Comparison of ENCODE assay signal across 24 cellular contexts in genomic region chr11:35463211-35463810, GRCh38. TPM values are rescaled to one million over a fixed set of nuclear protein-coding genes. Genes with fewer than 3 reads are reported as not detected.
"Had no signal": no experiment of that assay in that cellular context is flagged by ENCODE, and none has a peak within 500 bp of the region (broad histone marks: within the 10 kb centered on the region; RNA-seq: fewer than 3 reads in every experiment).

No MANE protein-coding gene starts in this region.

- H3K36me3 ChIP-seq: left lung, neutrophil, right atrium auricular region, tibial nerve had no signal

- H3K36me3 Mint-ChIP-seq: naive B cell had no signal

- H3K4me1 ChIP-seq: left lung, right atrium auricular region, tibial nerve had no signal

- H3K27ac Mint-ChIP-seq: activated CD4-positive, alpha-beta T cell treated with anti-CD3 and anti-CD28 coated beads, Interleukin-2, amount 10 ng/mL, durations not matched to agents 24 days and 14 days; activated CD8-positive, alpha-beta T cell treated with anti-CD3 and anti-CD28 coated beads, Interleukin-2, amount 10 ng/mL, durations not matched to agents 7 days and 5 days; activated naive CD4-positive, alpha-beta T cell treated with anti-CD3 and anti-CD28 coated beads for 36 hours; activated T-cell treated with anti-CD3 and anti-CD28 coated beads, Interleukin-2, amount 50 U/mL, for 24 hours; activated T-helper 2 cell treated with anti-CD3 and anti-CD28 coated beads, Interferon-gamma antibody, Interleukin-2, Interleukin-4, amounts not matched to agents 10 μg/mL and 5 μg/mL and 100 μg/mL, durations not matched to agents 14 hours and 24 hours and 36 hours; effector memory CD8-positive, alpha-beta T cell; naive B cell had no signal

- H3K27me3 ChIP-seq: left lung, right atrium auricular region, tibial nerve had no signal

- ATAC-seq: activated CD8-positive, alpha-beta T cell treated with anti-CD3 and anti-CD28 coated beads, Interleukin-2, amount 10 ng/mL, durations not matched to agents 7 days and 5 days; effector memory CD8-positive, alpha-beta T cell; left lung; SK-N-SH treated with all-trans-retinoic acid at 6 μM for 48 hours had no signal

- H3K4me3 Mint-ChIP-seq: activated CD4-positive, alpha-beta T cell treated with anti-CD3 and anti-CD28 coated beads, Interleukin-2, amount 10 ng/mL, durations not matched to agents 24 days and 14 days; activated CD8-positive, alpha-beta T cell treated with anti-CD3 and anti-CD28 coated beads, Interleukin-2, amount 10 ng/mL, durations not matched to agents 7 days and 5 days; activated naive CD4-positive, alpha-beta T cell treated with anti-CD3 and anti-CD28 coated beads for 36 hours; activated T-cell treated with anti-CD3 and anti-CD28 coated beads, Interleukin-2, amount 50 U/mL, for 24 hours; effector memory CD8-positive, alpha-beta T cell; naive B cell had no signal

- H3K27ac ChIP-seq: epithelial cell of prostate, left lung, neutrophil, right atrium auricular region, tibial nerve had no signal

- H3K4me3 ChIP-seq: left lung, right atrium auricular region, tibial nerve had no signal

- H3K4me1 Mint-ChIP-seq: activated CD4-positive, alpha-beta T cell treated with anti-CD3 and anti-CD28 coated beads, Interleukin-2, amount 10 ng/mL, durations not matched to agents 24 days and 14 days; naive B cell had no signal

- H3K9me3 ChIP-seq: left lung, neutrophil, right atrium auricular region, tibial nerve had no signal

- FAIRE-seq: urothelium cell line had no signal

- DNase-seq: activated CD4-positive, alpha-beta T cell treated with anti-CD3 and anti-CD28 coated beads, Interleukin-2, amount 10 ng/mL, durations not matched to agents 24 days and 14 days; activated CD4-positive, CD25-positive, alpha-beta regulatory T cell; activated CD8-positive, alpha-beta T cell treated with anti-CD3 and anti-CD28 coated beads, Interleukin-2, amount 10 ng/mL, durations not matched to agents 7 days and 5 days; activated naive CD4-positive, alpha-beta T cell treated with anti-CD3 and anti-CD28 coated beads for 36 hours; activated T-cell treated with anti-CD3 and anti-CD28 coated beads, Interleukin-2, amount 50 U/mL, for 24 hours; aorta; dermis blood vessel endothelial cell; effector memory CD8-positive, alpha-beta T cell; foreskin melanocyte; left lung; naive B cell; stimulated activated CD4-positive, alpha-beta T cell treated with anti-CD3 and anti-CD28 coated beads, Interleukin-2, amount 100 ng/mL, for 24 hours; stimulated activated naive CD4-positive, alpha-beta T cell treated with Interleukin-2 at 50 U/mL for 16 hours; T-helper 1 cell; T-helper 9 cell had no signal

- H3K9me3 Mint-ChIP-seq: activated CD4-positive, alpha-beta T cell treated with anti-CD3 and anti-CD28 coated beads, Interleukin-2, amount 10 ng/mL, durations not matched to agents 24 days and 14 days; activated naive CD4-positive, alpha-beta T cell treated with anti-CD3 and anti-CD28 coated beads for 36 hours; activated T-cell treated with anti-CD3 and anti-CD28 coated beads, Interleukin-2, amount 50 U/mL, for 24 hours; activated T-helper 2 cell treated with anti-CD3 and anti-CD28 coated beads, Interferon-gamma antibody, Interleukin-2, Interleukin-4, amounts not matched to agents 10 μg/mL and 5 μg/mL and 100 μg/mL, durations not matched to agents 14 hours and 24 hours and 36 hours; effector memory CD8-positive, alpha-beta T cell had no signal

RNA-seq across cellular contexts. Expression of gene SLC1A2, which starts 44.0 kb away (rescaled TPM):
- total RNA-seq: activated CD4-positive, alpha-beta T cell treated with anti-CD3 and anti-CD28 coated beads, Interleukin-2, amount 10 ng/mL, durations not matched to agents 24 days and 14 days; activated CD8-positive, alpha-beta T cell treated with anti-CD3 and anti-CD28 coated beads, Interleukin-2, amount 10 ng/mL, durations not matched to agents 7 days and 5 days; activated naive CD4-positive, alpha-beta T cell treated with anti-CD3 and anti-CD28 coated beads for 36 hours; activated T-helper 2 cell treated with anti-CD3 and anti-CD28 coated beads, Interferon-gamma antibody, Interleukin-2, Interleukin-4, amounts not matched to agents 10 μg/mL and 5 μg/mL and 100 μg/mL, durations not matched to agents 14 hours and 24 hours and 36 hours; dermis blood vessel endothelial cell; kidney epithelial cell; lung microvascular endothelial cell had no signal
- polyA plus RNA-seq: aorta had no signal
